13 cellular contexts compared by ENCODE assay signal in genomic region chr1:110176299-110176956, GRCh38. TPM values are rescaled to one million over a fixed set of nuclear protein-coding genes. Genes with fewer than 3 reads are reported as not detected.
DNase-seq lines count a peak whose midpoint lies in the region; ATAC-seq and TF ChIP-seq lines count a peak whose summit lies in the region.
"Had no signal": no experiment of that assay in that cellular context is flagged by ENCODE, and none has a peak within 500 bp of the region (broad histone marks: within the 10 kb centered on the region; RNA-seq: fewer than 3 reads in every experiment).

No MANE protein-coding gene starts in this region.

- H3K27me3 Mint-ChIP-seq in CD14-positive monocyte (ENCODE audit: low read depth in 3 of 3) = peaks cover 5 to 11% (median 7%) of the 10 kb centered on the region in 3 donors

- no peaks in the 10 kb centered on the region for H3K9me3 Mint-ChIP-seq in CD14-positive monocyte
- H3K9me3 Mint-ChIP-seq: endodermal cell had no signal

- intact Hi-C loops in CD14-positive monocyte (cut with micrococcal nuclease) (no loop called here), left ventricle myocardium superior (cut with micrococcal nuclease) (no loop called here)

- TF ChIP-seq CTCF in CD14-positive monocyte (IDR thresholded peaks at IDR 0.05) = no peak

- H3K4me1 Mint-ChIP-seq in CD14-positive monocyte = peaks cover 5% of the 10 kb centered on the region

- peak overlapping the region in 1 of 7 donors; percentile 38 for H3K27ac Mint-ChIP-seq in CD14-positive monocyte
- H3K27ac Mint-ChIP-seq: endodermal cell had no signal

- H3K36me3 Mint-ChIP-seq in CD14-positive monocyte = no peaks in the 10 kb centered on the region

- ATAC-seq in left ventricle myocardium superior (peak; percentile 75), GM18858 (IDR thresholded peaks at IDR 0.05; ENCODE audit: unreplicated experiment) (no peak), GM21360 (IDR thresholded peaks at IDR 0.05; ENCODE audit: unreplicated experiment) (no peak)

- DNase-seq in CD14-positive monocyte (ENCODE audit: low spot score) (peak; percentile 48), NCI-H1092 treated with DMSO at 0.1 percent for 48 hours (lab: John Stamatoyannopoulos, UW) (peak; percentile 77), RPMI7951 (ENCODE audit: low read depth) (peak; percentile 8), left ventricle myocardium superior (peak; percentile 75), superior temporal gyrus (ENCODE audit: extremely low spot score) (no peak), GM19238 (ENCODE audit: insufficient read length, low spot score) (no peak)
- DNase-seq: activated CD4-positive, alpha-beta T cell treated with anti-CD3 and anti-CD28 coated beads for 1 hour; activated naive CD4-positive, alpha-beta T cell treated with Interleukin-2 at 50 U/mL for 16 hours; endodermal cell; islet precursor cell had no signal

- H3K4me3 Mint-ChIP-seq in CD14-positive monocyte = no peak overlapping the region
- H3K4me3 Mint-ChIP-seq: endodermal cell had no signal

RNA-seq across cellular contexts. Expression of gene SLC6A17, which starts 26.1 kb away (rescaled TPM):
- polyA plus RNA-seq in CD14-positive monocyte = not detected
- 1.2 and 1.8 TPM in 2 replicates for total RNA-seq in RPMI7951 (2014; rRNA removed; shearing (Covaris generic))
- total RNA-seq in left ventricle myocardium superior = not detected
- total RNA-seq: pulmonary artery endothelial cell had no signal

RNA-seq across cellular contexts. Expression of gene KCNC4, which starts 33.7 kb away (rescaled TPM):
- under 1 TPM; 0.03 to 0.12 TPM for polyA plus RNA-seq in CD14-positive monocyte
- total RNA-seq in RPMI7951 (2014; rRNA removed; shearing (Covaris generic)) = 0.84 and 2.0 TPM in 2 replicates
- total RNA-seq in left ventricle myocardium superior = 4.7 TPM

Comparison
In these comparisons a context has a peak if more than half of its experiments do, and no peak if none do; other contexts are left out.
1. DNase-seq: peak in CD14-positive monocyte (single experiment), NCI-H1092 treated with DMSO at 0.1 percent for 48 hours (single experiment), RPMI7951 (single experiment) and left ventricle myocardium superior (single experiment); none in superior temporal gyrus (single experiment) and GM19238 (single experiment).